In the genomic region with DNA sequence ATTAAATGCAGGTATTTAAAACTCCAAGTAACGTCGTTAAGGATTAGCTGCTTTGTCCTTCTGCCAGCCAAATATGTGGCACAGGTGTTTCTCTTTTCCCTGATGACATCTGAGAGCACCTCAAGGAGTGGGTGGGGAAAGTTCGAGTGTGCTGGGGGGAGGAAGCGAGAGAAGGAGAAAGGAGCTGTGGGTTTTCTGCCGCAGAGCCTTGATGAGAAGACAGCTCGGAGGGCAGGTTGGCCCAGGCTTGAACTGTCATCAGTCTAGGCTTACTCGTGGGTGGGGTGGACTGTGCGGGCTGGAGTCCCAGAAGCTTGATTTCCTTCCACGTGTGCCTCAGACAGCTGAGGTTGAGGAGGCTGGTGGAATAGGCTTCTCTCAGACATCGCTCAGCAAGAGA, we compare ENCODE assay signal across 1 cellular context.
TF ChIP-seq lines count a peak whose summit lies in the region.

No MANE protein-coding gene starts in this region.

TF ChIP-seq in SK-N-SH, 30 proteins besides CTCF, POLR2A, EP300 and RAD21 (continued from another document):
- TF ChIP-seq SMC3 (IDR thresholded peaks at IDR 0.05; ENCODE audit: low read depth, low read length) (no peak), FOXJ3 (CRISPR knock-in tag; IDR thresholded peaks at IDR 0.05) (no peak), RXRA (IDR thresholded peaks at IDR 0.05; ENCODE audit: borderline replicate concordance, low read depth) (no peak), POLR2AphosphoS5 (IDR thresholded peaks at IDR 0.05; ENCODE audit: low read depth, low read length) (no peak), RCOR1 (IDR thresholded peaks at IDR 0.05; ENCODE audit: low read length) (no peak), SIN3A (IDR thresholded peaks at IDR 0.05; ENCODE audit: borderline replicate concordance, low read depth, low read length) (no peak)
- TF ChIP-seq, protein P1, sequence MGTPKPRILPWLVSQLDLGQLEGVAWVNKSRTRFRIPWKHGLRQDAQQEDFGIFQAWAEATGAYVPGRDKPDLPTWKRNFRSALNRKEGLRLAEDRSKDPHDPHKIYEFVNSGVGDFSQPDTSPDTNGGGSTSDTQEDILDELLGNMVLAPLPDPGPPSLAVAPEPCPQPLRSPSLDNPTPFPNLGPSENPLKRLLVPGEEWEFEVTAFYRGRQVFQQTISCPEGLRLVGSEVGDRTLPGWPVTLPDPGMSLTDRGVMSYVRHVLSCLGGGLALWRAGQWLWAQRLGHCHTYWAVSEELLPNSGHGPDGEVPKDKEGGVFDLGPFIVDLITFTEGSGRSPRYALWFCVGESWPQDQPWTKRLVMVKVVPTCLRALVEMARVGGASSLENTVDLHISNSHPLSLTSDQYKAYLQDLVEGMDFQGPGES (IDR thresholded peaks at IDR 0.05; ENCODE audit: low read depth, low read length): no peak
- TF ChIP-seq, protein P2, sequence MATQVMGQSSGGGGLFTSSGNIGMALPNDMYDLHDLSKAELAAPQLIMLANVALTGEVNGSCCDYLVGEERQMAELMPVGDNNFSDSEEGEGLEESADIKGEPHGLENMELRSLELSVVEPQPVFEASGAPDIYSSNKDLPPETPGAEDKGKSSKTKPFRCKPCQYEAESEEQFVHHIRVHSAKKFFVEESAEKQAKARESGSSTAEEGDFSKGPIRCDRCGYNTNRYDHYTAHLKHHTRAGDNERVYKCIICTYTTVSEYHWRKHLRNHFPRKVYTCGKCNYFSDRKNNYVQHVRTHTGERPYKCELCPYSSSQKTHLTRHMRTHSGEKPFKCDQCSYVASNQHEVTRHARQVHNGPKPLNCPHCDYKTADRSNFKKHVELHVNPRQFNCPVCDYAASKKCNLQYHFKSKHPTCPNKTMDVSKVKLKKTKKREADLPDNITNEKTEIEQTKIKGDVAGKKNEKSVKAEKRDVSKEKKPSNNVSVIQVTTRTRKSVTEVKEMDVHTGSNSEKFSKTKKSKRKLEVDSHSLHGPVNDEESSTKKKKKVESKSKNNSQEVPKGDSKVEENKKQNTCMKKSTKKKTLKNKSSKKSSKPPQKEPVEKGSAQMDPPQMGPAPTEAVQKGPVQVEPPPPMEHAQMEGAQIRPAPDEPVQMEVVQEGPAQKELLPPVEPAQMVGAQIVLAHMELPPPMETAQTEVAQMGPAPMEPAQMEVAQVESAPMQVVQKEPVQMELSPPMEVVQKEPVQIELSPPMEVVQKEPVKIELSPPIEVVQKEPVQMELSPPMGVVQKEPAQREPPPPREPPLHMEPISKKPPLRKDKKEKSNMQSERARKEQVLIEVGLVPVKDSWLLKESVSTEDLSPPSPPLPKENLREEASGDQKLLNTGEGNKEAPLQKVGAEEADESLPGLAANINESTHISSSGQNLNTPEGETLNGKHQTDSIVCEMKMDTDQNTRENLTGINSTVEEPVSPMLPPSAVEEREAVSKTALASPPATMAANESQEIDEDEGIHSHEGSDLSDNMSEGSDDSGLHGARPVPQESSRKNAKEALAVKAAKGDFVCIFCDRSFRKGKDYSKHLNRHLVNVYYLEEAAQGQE (IDR thresholded peaks at IDR 0.05; ENCODE audit: low read depth, low read length): no peak
- TF ChIP-seq, protein P3, sequence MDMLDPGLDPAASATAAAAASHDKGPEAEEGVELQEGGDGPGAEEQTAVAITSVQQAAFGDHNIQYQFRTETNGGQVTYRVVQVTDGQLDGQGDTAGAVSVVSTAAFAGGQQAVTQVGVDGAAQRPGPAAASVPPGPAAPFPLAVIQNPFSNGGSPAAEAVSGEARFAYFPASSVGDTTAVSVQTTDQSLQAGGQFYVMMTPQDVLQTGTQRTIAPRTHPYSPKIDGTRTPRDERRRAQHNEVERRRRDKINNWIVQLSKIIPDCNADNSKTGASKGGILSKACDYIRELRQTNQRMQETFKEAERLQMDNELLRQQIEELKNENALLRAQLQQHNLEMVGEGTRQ (IDR thresholded peaks at IDR 0.05; ENCODE audit: borderline replicate concordance, low read depth, low read length): no peak
- TF ChIP-seq, protein P4, sequence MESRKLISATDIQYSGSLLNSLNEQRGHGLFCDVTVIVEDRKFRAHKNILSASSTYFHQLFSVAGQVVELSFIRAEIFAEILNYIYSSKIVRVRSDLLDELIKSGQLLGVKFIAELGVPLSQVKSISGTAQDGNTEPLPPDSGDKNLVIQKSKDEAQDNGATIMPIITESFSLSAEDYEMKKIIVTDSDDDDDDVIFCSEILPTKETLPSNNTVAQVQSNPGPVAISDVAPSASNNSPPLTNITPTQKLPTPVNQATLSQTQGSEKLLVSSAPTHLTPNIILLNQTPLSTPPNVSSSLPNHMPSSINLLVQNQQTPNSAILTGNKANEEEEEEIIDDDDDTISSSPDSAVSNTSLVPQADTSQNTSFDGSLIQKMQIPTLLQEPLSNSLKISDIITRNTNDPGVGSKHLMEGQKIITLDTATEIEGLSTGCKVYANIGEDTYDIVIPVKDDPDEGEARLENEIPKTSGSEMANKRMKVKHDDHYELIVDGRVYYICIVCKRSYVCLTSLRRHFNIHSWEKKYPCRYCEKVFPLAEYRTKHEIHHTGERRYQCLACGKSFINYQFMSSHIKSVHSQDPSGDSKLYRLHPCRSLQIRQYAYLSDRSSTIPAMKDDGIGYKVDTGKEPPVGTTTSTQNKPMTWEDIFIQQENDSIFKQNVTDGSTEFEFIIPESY (IDR thresholded peaks at IDR 0.05; ENCODE audit: borderline replicate concordance, low read depth): no peak
- TF ChIP-seq, protein P5, sequence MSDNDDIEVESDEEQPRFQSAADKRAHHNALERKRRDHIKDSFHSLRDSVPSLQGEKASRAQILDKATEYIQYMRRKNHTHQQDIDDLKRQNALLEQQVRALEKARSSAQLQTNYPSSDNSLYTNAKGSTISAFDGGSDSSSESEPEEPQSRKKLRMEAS (IDR thresholded peaks at IDR 0.05; ENCODE audit: low read depth): no peak
